14 cellular contexts compared by ENCODE assay signal in genomic region chr15:94844188-94844532, GRCh38.
DNase-seq lines count a peak whose midpoint lies in the region; ATAC-seq and TF ChIP-seq lines count a peak whose summit lies in the region.
"Had no signal": no experiment of that assay in that cellular context is flagged by ENCODE, and none has a peak within 500 bp of the region (broad histone marks: within the 10 kb centered on the region; RNA-seq: fewer than 3 reads in every experiment).

No MANE protein-coding gene starts in this region.

- H3K36me3 Mint-ChIP-seq in Calu3 (ENCODE audit: insufficient read depth, unreplicated experiment) (peaks cover 6% of the 10 kb centered on the region), brain (peaks cover 9% of the 10 kb centered on the region)
- H3K36me3 Mint-ChIP-seq: CD4-positive, CD25-positive, alpha-beta regulatory T cell had no signal

- no peaks in the 10 kb centered on the region for H4K20me1 ChIP-seq in smooth muscle cell (ENCODE audit: low read depth)

- no peaks in the 10 kb centered on the region for H3K79me2 ChIP-seq in smooth muscle cell (ENCODE audit: low read depth)

- H3K4me3 ChIP-seq in lower lobe of right lung (peak overlapping the region; percentile 49), smooth muscle cell (peak overlapping the region; percentile 71)

- H3K27ac ChIP-seq in lower lobe of right lung (peak overlapping the region; percentile 76), smooth muscle cell (ENCODE audit: low read depth) (no peak overlapping the region)

- peak overlapping the region; percentile 65 for H3K9ac ChIP-seq in smooth muscle cell (ENCODE audit: low read depth)

- H2AFZ ChIP-seq in smooth muscle cell (ENCODE audit: low read depth): peak overlapping the region; percentile 96

- H3K9me3 ChIP-seq in lower lobe of right lung: peaks cover 6% of the 10 kb centered on the region
- no peaks in the 10 kb centered on the region for H3K9me3 ChIP-seq in smooth muscle cell (replicated peaks; ENCODE audit: low read depth)

- peak overlapping the region; percentile 98 for H3K4me2 ChIP-seq in smooth muscle cell

- CTCF ChIA-PET in Calu3 (lab: Charles Lee): interaction anchor here (1.0 kb wide), 1 partner anchor 262 kb away, joined by 3 read pairs; no protein-coding TSS in a partner anchor

- no peaks in the 10 kb centered on the region for H3K27me3 ChIP-seq in lower lobe of right lung (ENCODE audit: low read depth)
- peaks cover 7% of the 10 kb centered on the region for H3K27me3 ChIP-seq in smooth muscle cell (ENCODE audit: low read depth)

- peaks cover 12% of the 10 kb centered on the region for H3K27me3 Mint-ChIP-seq in Calu3 (ENCODE audit: unreplicated experiment)
- H3K27me3 Mint-ChIP-seq in brain: peaks cover 34% of the 10 kb centered on the region

- DNase-seq in Calu3 (no peak), lower lobe of right lung (no peak), smooth muscle cell (lab: John Stamatoyannopoulos, UW; ENCODE audit: unreplicated experiment) (no peak), amygdala (lab: John Stamatoyannopoulos, UW) (no peak), GM19238 (ENCODE audit: insufficient read length, low spot score) (no peak), HPDE6-E6E7 (ENCODE audit: extremely low spot score) (no peak)
- no peak for DNase-seq in stimulated activated CD4-positive, alpha-beta T cell treated with anti-CD3 and anti-CD28 coated beads, Interleukin-12 subunit alpha, Interleukin-12 subunit beta, amount 100 ng/mL, for 4 hours
- DNase-seq: activated CD4-positive, alpha-beta T cell treated with anti-CD3 and anti-CD28 coated beads, Interleukin-2, amount 10 ng/mL, durations not matched to agents 7 days and 5 days; CD4-positive, CD25-positive, alpha-beta regulatory T cell; effector CD8-positive, alpha-beta T cell; NCI-H2029 treated with DMSO at 0.1 percent for 48 hours; stimulated activated CD4-positive, alpha-beta T cell treated with anti-CD3 and anti-CD28 coated beads, Interleukin-2, amount 100 ng/mL, for 48 hours had no signal

- no peak overlapping the region for H3K27ac Mint-ChIP-seq in Calu3 (ENCODE audit: unreplicated experiment)
- H3K27ac Mint-ChIP-seq in brain: peak overlapping the region in 1 of 5 experiments; percentile 61
- H3K27ac Mint-ChIP-seq: activated CD4-positive, alpha-beta T cell treated with anti-CD3 and anti-CD28 coated beads, Interleukin-2, amount 10 ng/mL, durations not matched to agents 7 days and 5 days; activated T-helper 17 cell treated with anti-CD3 and anti-CD28 coated beads, Interleukin-2, amount 50 U/mL, for 72 hours; CD4-positive, CD25-positive, alpha-beta regulatory T cell had no signal

- H3K9me3 Mint-ChIP-seq in Calu3 (ENCODE audit: low read depth, unreplicated experiment) (peaks cover 14% of the 10 kb centered on the region), brain (peaks cover 20 to 45% (median 34%) of the 10 kb centered on the region in 5 experiments)
- H3K9me3 Mint-ChIP-seq: activated CD4-positive, alpha-beta T cell treated with anti-CD3 and anti-CD28 coated beads, Interleukin-2, amount 10 ng/mL, durations not matched to agents 7 days and 5 days had no signal

- intact Hi-C loops in Calu3 (cut with micrococcal nuclease; ENCODE audit: unreplicated experiment) (no loop called here), lower lobe of right lung (cut with DNase I) (no loop called here)

- no peaks in the 10 kb centered on the region for H3K36me3 ChIP-seq in lower lobe of right lung
- H3K36me3 ChIP-seq in smooth muscle cell (ENCODE audit: low read depth): no peaks in the 10 kb centered on the region

- H3K4me1 Mint-ChIP-seq in Calu3 (ENCODE audit: low read depth, unreplicated experiment) (peaks cover 8% of the 10 kb centered on the region), brain (peaks cover 12% of the 10 kb centered on the region)
- H3K4me1 Mint-ChIP-seq: activated CD4-positive, alpha-beta T cell treated with anti-CD3 and anti-CD28 coated beads, Interleukin-2, amount 10 ng/mL, durations not matched to agents 7 days and 5 days; activated T-helper 17 cell treated with anti-CD3 and anti-CD28 coated beads, Interleukin-2, amount 50 U/mL, for 72 hours; CD4-positive, CD25-positive, alpha-beta regulatory T cell had no signal

- H3K4me3 Mint-ChIP-seq in Calu3 (ENCODE audit: low read depth, unreplicated experiment): peak overlapping the region; percentile 65
- peak overlapping the region in 4 of 5 experiments; percentile 7 to 34 (median 21) for H3K4me3 Mint-ChIP-seq in brain
- H3K4me3 Mint-ChIP-seq: activated CD4-positive, alpha-beta T cell treated with anti-CD3 and anti-CD28 coated beads, Interleukin-2, amount 10 ng/mL, durations not matched to agents 7 days and 5 days; activated T-helper 17 cell treated with anti-CD3 and anti-CD28 coated beads, Interleukin-2, amount 50 U/mL, for 72 hours; CD4-positive, CD25-positive, alpha-beta regulatory T cell had no signal

- BruUV-seq in Calu3 (replicated peaks; lab: Mats Ljungman, UMichigan): no TSS peak

- TF ChIP-seq CTCF in Calu3 (IDR thresholded peaks at IDR 0.05; ENCODE audit: unreplicated experiment) (no peak), brain (conservative IDR thresholded peaks at IDR 0.05) (no peak), lower lobe of right lung (IDR thresholded peaks at IDR 0.05) (no peak), smooth muscle cell (IDR thresholded peaks at IDR 0.05; ENCODE audit: borderline replicate concordance, insufficient read depth, poor library complexity, severe bottlenecking) (no peak)

- H3K4me1 ChIP-seq in lower lobe of right lung (peaks cover 9% of the 10 kb centered on the region), smooth muscle cell (ENCODE audit: low read depth) (peaks cover 3% of the 10 kb centered on the region)

- peaks cover 5% of the 10 kb centered on the region for H3F3A ChIP-seq in smooth muscle cell (ENCODE audit: low read depth)

- no peak for ATAC-seq in lower lobe of right lung
- ATAC-seq: activated T-helper 17 cell treated with anti-CD3 and anti-CD28 coated beads, Interleukin-2, amount 50 U/mL, for 72 hours had no signal

- 56% methylated on average over 5 of the region's 5 CpGs for WGBS in smooth muscle cell (ENCODE audit: low lambda C conversion rate)
